3 cellular contexts compared by ENCODE assay signal in the genomic region with DNA sequence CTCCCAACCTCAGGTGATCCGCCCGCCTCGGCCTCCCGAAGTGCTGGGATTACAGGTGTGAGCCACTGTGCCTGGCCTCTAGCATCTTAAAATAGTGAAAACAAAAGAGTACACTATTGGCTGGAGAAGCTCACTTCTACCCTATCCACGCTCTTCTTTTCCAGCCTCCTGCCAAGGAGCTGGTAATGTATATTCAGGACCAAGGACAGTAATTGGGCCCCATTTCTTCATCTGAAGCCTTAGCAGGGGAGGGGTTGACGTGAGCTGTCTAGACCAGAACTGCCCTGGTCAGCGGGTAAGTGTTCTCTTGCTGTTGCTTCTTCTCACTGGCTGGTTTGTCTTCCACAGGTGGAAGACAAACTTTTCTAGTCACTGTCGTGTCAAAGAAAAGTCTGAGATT.
TF ChIP-seq lines count a peak whose summit lies in the region.

No MANE protein-coding gene starts in this region.

TF ChIP-seq in SK-N-SH, 30 proteins besides CTCF, POLR2A, EP300 and RAD21:
- TF ChIP-seq JUND (IDR thresholded peaks at IDR 0.05) (no peak), CHD2 (IDR thresholded peaks at IDR 0.05; ENCODE audit: low read length, partially characterized antibody) (no peak), TAF1 (IDR thresholded peaks at IDR 0.05; ENCODE audit: borderline replicate concordance, low read depth, low read length) (no peak), MEF2A (IDR thresholded peaks at IDR 0.05; ENCODE audit: borderline replicate concordance, low read depth) (no peak), REST (IDR thresholded peaks at IDR 0.05; ENCODE audit: low read depth, low read length) (peak; percentile 90), TCF12 (IDR thresholded peaks at IDR 0.05) (no peak), EZH2phosphoT487 (IDR thresholded peaks at IDR 0.05; ENCODE audit: borderline replicate concordance, low read depth) (no peak)

TF ChIP-seq in SK-N-SH treated with all-trans-retinoic acid at 6 μM for 48 hours, 23 proteins besides CTCF, POLR2A, EP300 and RAD21 (continues in another document):
- TF ChIP-seq, protein P1, sequence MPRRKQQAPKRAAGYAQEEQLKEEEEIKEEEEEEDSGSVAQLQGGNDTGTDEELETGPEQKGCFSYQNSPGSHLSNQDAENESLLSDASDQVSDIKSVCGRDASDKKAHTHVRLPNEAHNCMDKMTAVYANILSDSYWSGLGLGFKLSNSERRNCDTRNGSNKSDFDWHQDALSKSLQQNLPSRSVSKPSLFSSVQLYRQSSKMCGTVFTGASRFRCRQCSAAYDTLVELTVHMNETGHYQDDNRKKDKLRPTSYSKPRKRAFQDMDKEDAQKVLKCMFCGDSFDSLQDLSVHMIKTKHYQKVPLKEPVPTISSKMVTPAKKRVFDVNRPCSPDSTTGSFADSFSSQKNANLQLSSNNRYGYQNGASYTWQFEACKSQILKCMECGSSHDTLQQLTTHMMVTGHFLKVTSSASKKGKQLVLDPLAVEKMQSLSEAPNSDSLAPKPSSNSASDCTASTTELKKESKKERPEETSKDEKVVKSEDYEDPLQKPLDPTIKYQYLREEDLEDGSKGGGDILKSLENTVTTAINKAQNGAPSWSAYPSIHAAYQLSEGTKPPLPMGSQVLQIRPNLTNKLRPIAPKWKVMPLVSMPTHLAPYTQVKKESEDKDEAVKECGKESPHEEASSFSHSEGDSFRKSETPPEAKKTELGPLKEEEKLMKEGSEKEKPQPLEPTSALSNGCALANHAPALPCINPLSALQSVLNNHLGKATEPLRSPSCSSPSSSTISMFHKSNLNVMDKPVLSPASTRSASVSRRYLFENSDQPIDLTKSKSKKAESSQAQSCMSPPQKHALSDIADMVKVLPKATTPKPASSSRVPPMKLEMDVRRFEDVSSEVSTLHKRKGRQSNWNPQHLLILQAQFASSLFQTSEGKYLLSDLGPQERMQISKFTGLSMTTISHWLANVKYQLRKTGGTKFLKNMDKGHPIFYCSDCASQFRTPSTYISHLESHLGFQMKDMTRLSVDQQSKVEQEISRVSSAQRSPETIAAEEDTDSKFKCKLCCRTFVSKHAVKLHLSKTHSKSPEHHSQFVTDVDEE (CRISPR knock-in tag; IDR thresholded peaks at IDR 0.05), result no peak
- no peak for TF ChIP-seq OSR1 (CRISPR knock-in tag; IDR thresholded peaks at IDR 0.05)
- no peak for TF ChIP-seq SNAI2 (CRISPR knock-in tag; IDR thresholded peaks at IDR 0.05)
- TF ChIP-seq ZFP30 (CRISPR knock-in tag; IDR thresholded peaks at IDR 0.05), result no peak
- no peak for TF ChIP-seq ZFP3 (CRISPR knock-in tag; IDR thresholded peaks at IDR 0.05)
- TF ChIP-seq ZC3H10 (CRISPR knock-in tag; IDR thresholded peaks at IDR 0.05), result no peak
- TF ChIP-seq ARNTL (CRISPR knock-in tag; IDR thresholded peaks at IDR 0.05; ENCODE audit: borderline replicate concordance, low read depth), result no peak
- no peak for TF ChIP-seq ZNF8 (CRISPR knock-in tag; IDR thresholded peaks at IDR 0.05)
- TF ChIP-seq TOX (CRISPR knock-in tag; IDR thresholded peaks at IDR 0.05; ENCODE audit: borderline replicate concordance), result no peak
- TF ChIP-seq, protein P2, sequence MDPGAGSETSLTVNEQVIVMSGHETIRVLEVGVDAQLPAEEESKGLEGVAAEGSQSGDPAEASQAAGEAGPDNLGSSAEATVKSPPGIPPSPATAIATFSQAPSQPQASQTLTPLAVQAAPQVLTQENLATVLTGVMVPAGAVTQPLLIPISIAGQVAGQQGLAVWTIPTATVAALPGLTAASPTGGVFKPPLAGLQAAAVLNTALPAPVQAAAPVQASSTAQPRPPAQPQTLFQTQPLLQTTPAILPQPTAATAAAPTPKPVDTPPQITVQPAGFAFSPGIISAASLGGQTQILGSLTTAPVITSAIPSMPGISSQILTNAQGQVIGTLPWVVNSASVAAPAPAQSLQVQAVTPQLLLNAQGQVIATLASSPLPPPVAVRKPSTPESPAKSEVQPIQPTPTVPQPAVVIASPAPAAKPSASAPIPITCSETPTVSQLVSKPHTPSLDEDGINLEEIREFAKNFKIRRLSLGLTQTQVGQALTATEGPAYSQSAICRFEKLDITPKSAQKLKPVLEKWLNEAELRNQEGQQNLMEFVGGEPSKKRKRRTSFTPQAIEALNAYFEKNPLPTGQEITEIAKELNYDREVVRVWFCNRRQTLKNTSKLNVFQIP (CRISPR knock-in tag; IDR thresholded peaks at IDR 0.05; ENCODE audit: borderline replicate concordance, low read depth), result no peak
- no peak for TF ChIP-seq CREB5 (CRISPR knock-in tag; IDR thresholded peaks at IDR 0.05; ENCODE audit: low read depth)
- no peak for TF ChIP-seq ESRRG (CRISPR knock-in tag; IDR thresholded peaks at IDR 0.05)
- TF ChIP-seq CSDC2 (CRISPR knock-in tag; IDR thresholded peaks at IDR 0.05), result no peak
- TF ChIP-seq, protein P3, sequence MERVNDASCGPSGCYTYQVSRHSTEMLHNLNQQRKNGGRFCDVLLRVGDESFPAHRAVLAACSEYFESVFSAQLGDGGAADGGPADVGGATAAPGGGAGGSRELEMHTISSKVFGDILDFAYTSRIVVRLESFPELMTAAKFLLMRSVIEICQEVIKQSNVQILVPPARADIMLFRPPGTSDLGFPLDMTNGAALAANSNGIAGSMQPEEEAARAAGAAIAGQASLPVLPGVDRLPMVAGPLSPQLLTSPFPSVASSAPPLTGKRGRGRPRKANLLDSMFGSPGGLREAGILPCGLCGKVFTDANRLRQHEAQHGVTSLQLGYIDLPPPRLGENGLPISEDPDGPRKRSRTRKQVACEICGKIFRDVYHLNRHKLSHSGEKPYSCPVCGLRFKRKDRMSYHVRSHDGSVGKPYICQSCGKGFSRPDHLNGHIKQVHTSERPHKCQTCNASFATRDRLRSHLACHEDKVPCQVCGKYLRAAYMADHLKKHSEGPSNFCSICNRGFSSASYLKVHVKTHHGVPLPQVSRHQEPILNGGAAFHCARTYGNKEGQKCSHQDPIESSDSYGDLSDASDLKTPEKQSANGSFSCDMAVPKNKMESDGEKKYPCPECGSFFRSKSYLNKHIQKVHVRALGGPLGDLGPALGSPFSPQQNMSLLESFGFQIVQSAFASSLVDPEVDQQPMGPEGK (CRISPR knock-in tag; IDR thresholded peaks at IDR 0.05; ENCODE audit: borderline replicate concordance), result no peak
- no peak for TF ChIP-seq ZNF565 (CRISPR knock-in tag; conservative IDR thresholded peaks at IDR 0.05; ENCODE audit: low read depth)
- no peak for TF ChIP-seq GLIS3 (CRISPR knock-in tag; IDR thresholded peaks at IDR 0.05)

TF ChIP-seq in H1, 55 proteins besides CTCF, POLR2A, EP300 and RAD21:
- TF ChIP-seq SIN3A (conservative IDR thresholded peaks at IDR 0.05 in 1 of 2, IDR thresholded peaks at IDR 0.05 in 1 of 2; ENCODE audit: low read depth in 1 of 2, low read length in 2 of 2) (peak; percentile 58 to 61; a peak in 2 of 4 replicates), CEBPB (IDR thresholded peaks at IDR 0.05; ENCODE audit: low read depth, low read length) (peak; percentile 20; the same call in 1 of the 2 replicates), YY1 (IDR thresholded peaks at IDR 0.05; ENCODE audit: low read depth, low read length) (0 out of 2 replicates have a peak, but pooled peaks have one; percentile 31), CBX5 (IDR thresholded peaks at IDR 0.05; ENCODE audit: low read depth, low read length) (no peak)
- TF ChIP-seq, protein P4, sequence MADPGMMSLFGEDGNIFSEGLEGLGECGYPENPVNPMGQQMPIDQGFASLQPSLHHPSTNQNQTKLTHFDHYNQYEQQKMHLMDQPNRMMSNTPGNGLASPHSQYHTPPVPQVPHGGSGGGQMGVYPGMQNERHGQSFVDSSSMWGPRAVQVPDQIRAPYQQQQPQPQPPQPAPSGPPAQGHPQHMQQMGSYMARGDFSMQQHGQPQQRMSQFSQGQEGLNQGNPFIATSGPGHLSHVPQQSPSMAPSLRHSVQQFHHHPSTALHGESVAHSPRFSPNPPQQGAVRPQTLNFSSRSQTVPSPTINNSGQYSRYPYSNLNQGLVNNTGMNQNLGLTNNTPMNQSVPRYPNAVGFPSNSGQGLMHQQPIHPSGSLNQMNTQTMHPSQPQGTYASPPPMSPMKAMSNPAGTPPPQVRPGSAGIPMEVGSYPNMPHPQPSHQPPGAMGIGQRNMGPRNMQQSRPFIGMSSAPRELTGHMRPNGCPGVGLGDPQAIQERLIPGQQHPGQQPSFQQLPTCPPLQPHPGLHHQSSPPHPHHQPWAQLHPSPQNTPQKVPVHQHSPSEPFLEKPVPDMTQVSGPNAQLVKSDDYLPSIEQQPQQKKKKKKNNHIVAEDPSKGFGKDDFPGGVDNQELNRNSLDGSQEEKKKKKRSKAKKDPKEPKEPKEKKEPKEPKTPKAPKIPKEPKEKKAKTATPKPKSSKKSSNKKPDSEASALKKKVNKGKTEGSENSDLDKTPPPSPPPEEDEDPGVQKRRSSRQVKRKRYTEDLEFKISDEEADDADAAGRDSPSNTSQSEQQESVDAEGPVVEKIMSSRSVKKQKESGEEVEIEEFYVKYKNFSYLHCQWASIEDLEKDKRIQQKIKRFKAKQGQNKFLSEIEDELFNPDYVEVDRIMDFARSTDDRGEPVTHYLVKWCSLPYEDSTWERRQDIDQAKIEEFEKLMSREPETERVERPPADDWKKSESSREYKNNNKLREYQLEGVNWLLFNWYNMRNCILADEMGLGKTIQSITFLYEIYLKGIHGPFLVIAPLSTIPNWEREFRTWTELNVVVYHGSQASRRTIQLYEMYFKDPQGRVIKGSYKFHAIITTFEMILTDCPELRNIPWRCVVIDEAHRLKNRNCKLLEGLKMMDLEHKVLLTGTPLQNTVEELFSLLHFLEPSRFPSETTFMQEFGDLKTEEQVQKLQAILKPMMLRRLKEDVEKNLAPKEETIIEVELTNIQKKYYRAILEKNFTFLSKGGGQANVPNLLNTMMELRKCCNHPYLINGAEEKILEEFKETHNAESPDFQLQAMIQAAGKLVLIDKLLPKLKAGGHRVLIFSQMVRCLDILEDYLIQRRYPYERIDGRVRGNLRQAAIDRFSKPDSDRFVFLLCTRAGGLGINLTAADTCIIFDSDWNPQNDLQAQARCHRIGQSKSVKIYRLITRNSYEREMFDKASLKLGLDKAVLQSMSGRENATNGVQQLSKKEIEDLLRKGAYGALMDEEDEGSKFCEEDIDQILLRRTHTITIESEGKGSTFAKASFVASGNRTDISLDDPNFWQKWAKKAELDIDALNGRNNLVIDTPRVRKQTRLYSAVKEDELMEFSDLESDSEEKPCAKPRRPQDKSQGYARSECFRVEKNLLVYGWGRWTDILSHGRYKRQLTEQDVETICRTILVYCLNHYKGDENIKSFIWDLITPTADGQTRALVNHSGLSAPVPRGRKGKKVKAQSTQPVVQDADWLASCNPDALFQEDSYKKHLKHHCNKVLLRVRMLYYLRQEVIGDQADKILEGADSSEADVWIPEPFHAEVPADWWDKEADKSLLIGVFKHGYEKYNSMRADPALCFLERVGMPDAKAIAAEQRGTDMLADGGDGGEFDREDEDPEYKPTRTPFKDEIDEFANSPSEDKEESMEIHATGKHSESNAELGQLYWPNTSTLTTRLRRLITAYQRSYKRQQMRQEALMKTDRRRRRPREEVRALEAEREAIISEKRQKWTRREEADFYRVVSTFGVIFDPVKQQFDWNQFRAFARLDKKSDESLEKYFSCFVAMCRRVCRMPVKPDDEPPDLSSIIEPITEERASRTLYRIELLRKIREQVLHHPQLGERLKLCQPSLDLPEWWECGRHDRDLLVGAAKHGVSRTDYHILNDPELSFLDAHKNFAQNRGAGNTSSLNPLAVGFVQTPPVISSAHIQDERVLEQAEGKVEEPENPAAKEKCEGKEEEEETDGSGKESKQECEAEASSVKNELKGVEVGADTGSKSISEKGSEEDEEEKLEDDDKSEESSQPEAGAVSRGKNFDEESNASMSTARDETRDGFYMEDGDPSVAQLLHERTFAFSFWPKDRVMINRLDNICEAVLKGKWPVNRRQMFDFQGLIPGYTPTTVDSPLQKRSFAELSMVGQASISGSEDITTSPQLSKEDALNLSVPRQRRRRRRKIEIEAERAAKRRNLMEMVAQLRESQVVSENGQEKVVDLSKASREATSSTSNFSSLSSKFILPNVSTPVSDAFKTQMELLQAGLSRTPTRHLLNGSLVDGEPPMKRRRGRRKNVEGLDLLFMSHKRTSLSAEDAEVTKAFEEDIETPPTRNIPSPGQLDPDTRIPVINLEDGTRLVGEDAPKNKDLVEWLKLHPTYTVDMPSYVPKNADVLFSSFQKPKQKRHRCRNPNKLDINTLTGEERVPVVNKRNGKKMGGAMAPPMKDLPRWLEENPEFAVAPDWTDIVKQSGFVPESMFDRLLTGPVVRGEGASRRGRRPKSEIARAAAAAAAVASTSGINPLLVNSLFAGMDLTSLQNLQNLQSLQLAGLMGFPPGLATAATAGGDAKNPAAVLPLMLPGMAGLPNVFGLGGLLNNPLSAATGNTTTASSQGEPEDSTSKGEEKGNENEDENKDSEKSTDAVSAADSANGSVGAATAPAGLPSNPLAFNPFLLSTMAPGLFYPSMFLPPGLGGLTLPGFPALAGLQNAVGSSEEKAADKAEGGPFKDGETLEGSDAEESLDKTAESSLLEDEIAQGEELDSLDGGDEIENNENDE (IDR thresholded peaks at IDR 0.05; ENCODE audit: insufficient replicate concordance, low read length), result no peak
